In the genomic region with DNA sequence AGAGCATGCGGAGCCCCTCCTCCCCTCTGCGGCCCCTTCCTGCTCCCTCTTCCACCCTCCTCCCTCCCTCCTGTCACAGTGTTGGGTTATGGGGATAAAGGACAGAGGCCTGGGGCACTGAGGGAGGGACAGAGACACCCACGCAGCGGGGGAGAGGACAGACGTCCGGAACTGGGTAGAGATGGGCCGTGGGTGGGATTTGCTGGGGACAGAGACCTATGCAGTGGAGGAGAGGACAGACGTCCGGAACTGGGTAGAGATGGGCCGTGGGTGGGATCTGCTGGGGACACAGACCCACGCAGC, we compare ENCODE assay signal across 7 cellular contexts. TPM values are rescaled to one million over a fixed set of nuclear protein-coding genes. Genes with fewer than 3 reads are reported as not detected.
"Had no signal": no experiment of that assay in that cellular context is flagged by ENCODE, and none has a peak within 500 bp of the region (broad histone marks: within the 10 kb centered on the region; RNA-seq: fewer than 3 reads in every experiment).

No MANE protein-coding gene starts in this region.

RNA-seq across cellular contexts. Expression of a gene that starts 5.9 kb away (rescaled TPM):
- total RNA-seq: MCF 10A, OCI-LY7, PC-9, Right ventricle myocardium inferior, SK-MEL-5 had no signal

RNA-seq across cellular contexts. Expression of a gene that starts 34.7 kb away (rescaled TPM):
- total RNA-seq: MCF 10A, NCI-H460, OCI-LY7, Right ventricle myocardium inferior, SJCRH30, SK-MEL-5 had no signal
